In the genomic region with DNA sequence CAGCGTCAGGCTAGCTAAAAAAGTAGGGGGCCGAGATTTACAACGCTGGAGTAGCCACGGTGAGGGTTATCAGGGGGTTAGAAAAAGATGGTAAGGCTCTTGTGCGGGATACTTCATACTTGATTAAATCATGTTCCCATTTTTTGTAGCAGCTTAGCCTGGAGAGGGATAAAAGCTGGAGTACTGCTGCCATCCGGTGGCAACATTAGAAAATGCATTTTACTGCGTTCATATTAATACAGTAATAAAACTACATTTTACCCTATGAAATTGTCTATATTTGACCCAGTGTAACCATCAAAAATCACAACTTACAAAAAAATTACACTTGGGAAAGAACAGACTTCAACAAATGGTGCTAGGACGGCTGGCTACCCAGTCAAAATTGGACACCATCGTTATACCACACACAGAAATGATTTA, we compare ENCODE assay signal across 8 cellular contexts. TPM values are rescaled to one million over a fixed set of nuclear protein-coding genes. Genes with fewer than 3 reads are reported as not detected.
DNase-seq lines count a peak whose midpoint lies in the region; ATAC-seq, FAIRE-seq and TF ChIP-seq lines count a peak whose summit lies in the region.

No MANE protein-coding gene starts in this region.

- no peak overlapping the region for H2BK5ac ChIP-seq in IMR-90 (ENCODE audit: low read depth, low read length, poor library complexity, severe bottlenecking)

- no peaks in the 10 kb centered on the region; the same call in 1 of the 2 replicates for H4K20me1 ChIP-seq in IMR-90 (ENCODE audit: insufficient read depth, low read length)
- no peaks in the 10 kb centered on the region for H4K20me1 ChIP-seq in HepG2 (ENCODE audit: insufficient read depth, low read length)

- peak; percentile 96 for TF ChIP-seq RAD21 in IMR-90 (IDR thresholded peaks at IDR 0.05; ENCODE audit: low read length)
- TF ChIP-seq RAD21 in HepG2 (CRISPR knock-in tag; IDR thresholded peaks at IDR 0.05), result peak; percentile 88

- H2AK9ac ChIP-seq in IMR-90 (replicated peaks; ENCODE audit: low read depth, low read length, poor library complexity), result no peak overlapping the region

- H3K4me1 ChIP-seq in IMR-90 (ENCODE audit: control insufficient read depth, insufficient read depth, low read length) (no peaks in the 10 kb centered on the region), RWPE2 (ENCODE audit: insufficient read depth, poor library complexity, severe bottlenecking) (no peaks in the 10 kb centered on the region), HepG2 (ENCODE audit: insufficient read depth, low read length) (peaks cover 51% of the 10 kb centered on the region), upper lobe of right lung (no peaks in the 10 kb centered on the region)

- H2BK120ac ChIP-seq in IMR-90 (ENCODE audit: low read depth, low read length), result no peak overlapping the region

- no peak overlapping the region for H2AK5ac ChIP-seq in IMR-90 (ENCODE audit: low read depth, low read length)

- H3K14ac ChIP-seq in IMR-90 (replicated peaks; ENCODE audit: low read depth, low read length), result no peak overlapping the region

- no peaks in the 10 kb centered on the region for H3K9me1 ChIP-seq in IMR-90 (ENCODE audit: insufficient read depth, low read length)

- H2AFZ ChIP-seq in IMR-90 (replicated peaks; ENCODE audit: low read length, poor library complexity) (no peak overlapping the region), HepG2 (ENCODE audit: low read length) (no peak overlapping the region)

- H3K18ac ChIP-seq in IMR-90 (ENCODE audit: low read depth, low read length), result no peak overlapping the region

- no peak overlapping the region for H2BK20ac ChIP-seq in IMR-90 (ENCODE audit: low read depth, low read length)

- H3K79me2 ChIP-seq in HepG2 (ENCODE audit: insufficient read depth, low read length), result no peaks in the 10 kb centered on the region

- dilution Hi-C loops in IMR-90 (cut with HindIII; ENCODE audit: low sequenced_read_pairs, unreplicated experiment), result no loop called here

- H3K27me3 ChIP-seq in IMR-90 (ENCODE audit: control insufficient read depth, insufficient read depth, low read length), result no peaks in the 10 kb centered on the region
- H3K27me3 ChIP-seq in RWPE2 (ENCODE audit: insufficient read depth, poor library complexity, severe bottlenecking), result no peaks in the 10 kb centered on the region
- no peaks in the 10 kb centered on the region for H3K27me3 ChIP-seq in HepG2 (ENCODE audit: control insufficient read depth in 1 of 2, insufficient read depth in 2 of 2, low read length in 2 of 2)
- H3K27me3 ChIP-seq in upper lobe of right lung, result no peaks in the 10 kb centered on the region

- TF ChIP-seq CTCF in IMR-90 (conservative IDR thresholded peaks at IDR 0.05; ENCODE audit: low read depth, low read length) (peak; percentile 83), RWPE2 (IDR thresholded peaks at IDR 0.05; ENCODE audit: poor library complexity, severe bottlenecking) (peak; percentile 78), HepG2 (CRISPR knock-in tag; IDR thresholded peaks at IDR 0.05) (peak; percentile 79), upper lobe of right lung (IDR thresholded peaks at IDR 0.05) (peak; percentile 67)

- no peak overlapping the region for H3K4ac ChIP-seq in IMR-90 (ENCODE audit: low read depth, low read length)

- H3K27ac ChIP-seq in IMR-90 (ENCODE audit: insufficient read depth, low read length), result no peak overlapping the region
- H3K27ac ChIP-seq in RWPE2 (ENCODE audit: poor library complexity, severe bottlenecking), result no peak overlapping the region
- peak overlapping the region; percentile 52 for H3K27ac ChIP-seq in HepG2 (ENCODE audit: extremely low read length, insufficient read depth, low read length)
- H3K27ac ChIP-seq in upper lobe of right lung, result no peak overlapping the region

- no peak overlapping the region for H2BK15ac ChIP-seq in IMR-90 (ENCODE audit: low read depth, low read length)

- TF ChIP-seq EP300 in HepG2 (IDR thresholded peaks at IDR 0.05; ENCODE audit: low read depth in 2 of 2, low read length in 2 of 2) (no peak), HepG2 (CRISPR knock-in tag; IDR thresholded peaks at IDR 0.05; ENCODE audit: borderline replicate concordance) (no peak)

- no peak overlapping the region for H3K4me2 ChIP-seq in IMR-90 (ENCODE audit: low read depth, low read length)
- H3K4me2 ChIP-seq in HepG2 (ENCODE audit: low read depth, low read length), result no peak overlapping the region

- H3K36me3 ChIP-seq in IMR-90 (ENCODE audit: control insufficient read depth, insufficient read depth, low read length) (peaks cover 26% of the 10 kb centered on the region), RWPE2 (ENCODE audit: low read depth) (peaks cover 26% of the 10 kb centered on the region), HepG2 (replicated peaks in 1 of 2; ENCODE audit: control insufficient read depth in 1 of 2, insufficient read depth in 2 of 2, low read length in 2 of 2) (peaks cover 13 to 48% of the 10 kb centered on the region in 2 experiments), upper lobe of right lung (peaks cover 52% of the 10 kb centered on the region)

- H3K4me3 ChIP-seq in IMR-90 (ENCODE audit: insufficient read depth, low read depth, low read length) (no peak overlapping the region), RWPE2 (ENCODE audit: severe bottlenecking) (no peak overlapping the region), HepG2 (replicated peaks in 1 of 3; ENCODE audit: insufficient read depth in 1 of 3, low read depth in 2 of 3, low read length in 3 of 3) (no peak overlapping the region), upper lobe of right lung (no peak overlapping the region)

- no peak overlapping the region for H3K9ac ChIP-seq in IMR-90 (ENCODE audit: low read depth, low read length)
- H3K9ac ChIP-seq in HepG2 (ENCODE audit: insufficient read depth, low read depth, low read length), result no peak overlapping the region

- H3K79me1 ChIP-seq in IMR-90 (ENCODE audit: low read depth in 1 of 2, low read length in 2 of 2), result no peaks in the 10 kb centered on the region

- H3K23ac ChIP-seq in IMR-90 (ENCODE audit: low read depth, low read length), result no peak overlapping the region

- BruUV-seq in IMR-90 (replicated peaks; lab: Mats Ljungman, UMichigan) (no TSS peak), HepG2 (replicated peaks; lab: Mats Ljungman, UMichigan) (no TSS peak)

- peak; percentile 56 for DNase-seq in DMS53 treated with DMSO at 0.1 percent for 48 hours (lab: John Stamatoyannopoulos, UW; ENCODE audit: unreplicated experiment)
- DNase-seq in IMR-90, result peak; percentile 59
- no peak for DNase-seq in RWPE2 (ENCODE audit: low spot score)
- DNase-seq in cerebellar cortex (ENCODE audit: low spot score), result peak; percentile 76
- DNase-seq in HepG2 (ENCODE audit: low spot score), result peak; percentile 44
- DNase-seq in upper lobe of right lung, result no peak
- no peak for DNase-seq in posterior vena cava (ENCODE audit: low spot score)

- TF ChIP-seq POLR2A in IMR-90 (IDR thresholded peaks at IDR 0.05; ENCODE audit: low read depth, low read length) (0 out of 2 replicates have a peak, but pooled peaks have one; percentile 40), HepG2 (IDR thresholded peaks at IDR 0.05; ENCODE audit: insufficient read depth in 1 of 2, low read depth in 2 of 2, low read length in 2 of 2) (no peak)

- no peak overlapping the region for H3K56ac ChIP-seq in IMR-90 (ENCODE audit: extremely low read depth, insufficient read depth, low read length)

- intact Hi-C loops in IMR-90 (cut with micrococcal nuclease), result loop anchor here (1.0 to 5.0 kb wide), 4 partner anchors 132 to 319 kb away; a partner anchor contains a TSS
- intact Hi-C loops in HepG2 (cut with micrococcal nuclease; ENCODE audit: unreplicated experiment), result loop anchor here (1.0 kb wide), 2 partner anchors 252 to 271 kb away; no protein-coding TSS in a partner anchor
- intact Hi-C loops in upper lobe of right lung (cut with DNase I), result loop anchor here (5.0 kb wide), 1 partner anchor 272 kb away; no protein-coding TSS in a partner anchor
- intact Hi-C loops in posterior vena cava (cut with DNase I), result no loop called here

- CTCF ChIA-PET in IMR-90 (lab: Yijun Ruan, JAX), result interaction anchor here (0.6 to 1.2 kb wide), 6 partner anchors 9 to 273 kb away, joined by 3 to 6 read pairs (median 3); a partner anchor contains a TSS
- CTCF ChIA-PET in HepG2 (lab: Yijun Ruan, JAX; ENCODE audit: low intra/inter-chr PET ratio, low total read pairs), result interaction anchor here (0.8 to 2.6 kb wide), 4 partner anchors 252 to 320 kb away, joined by 3 to 24 read pairs (median 10); no protein-coding TSS in a partner anchor

- H3K9me3 ChIP-seq in IMR-90 (ENCODE audit: control insufficient read depth, insufficient read depth, low read length), result no peaks in the 10 kb centered on the region
- no peaks in the 10 kb centered on the region for H3K9me3 ChIP-seq in RWPE2 (ENCODE audit: severe bottlenecking)
- no peaks in the 10 kb centered on the region for H3K9me3 ChIP-seq in HepG2 (ENCODE audit: low read length)
- no peaks in the 10 kb centered on the region for H3K9me3 ChIP-seq in upper lobe of right lung

- H4K5ac ChIP-seq in IMR-90 (ENCODE audit: low read depth, low read length), result no peak overlapping the region

- in situ Hi-C loops in IMR-90 (cut with MboI; ENCODE audit: low sequenced_read_pairs) (loop anchor here (5.0 kb wide), 1 partner anchor 267 kb away; no protein-coding TSS in a partner anchor), HepG2 (cut with HindIII; ENCODE audit: extremely low pct_ligation_motif_present, low pct_unique_long_range_greater_than_20kb) (loop anchor here (10.0 kb wide), 1 partner anchor 129 kb away; a partner anchor contains a TSS)

- peak; percentile 71 for FAIRE-seq in HepG2 (lab: Jason Lieb, UNC)

- no peak overlapping the region for H4K8ac ChIP-seq in IMR-90 (ENCODE audit: low read depth in 2 of 2, low read length in 2 of 2)

- ATAC-seq in IMR-90 (ENCODE audit: low read depth) (peak; percentile 96), RWPE2 (ENCODE audit: low read depth) (peak; percentile 70), HepG2 (no peak), upper lobe of right lung (peak; percentile 73), GM18519 (IDR thresholded peaks at IDR 0.05; ENCODE audit: low FRiP score, unreplicated experiment) (no peak)

- WGBS in IMR-90 (ENCODE audit: extremely low coverage in 2 of 2, insufficient read length in 1 of 2), 2 experiments, result no CpG with 5 or more reads among the region's 9 CpGs
- 46% methylated on average over 9 of the region's 9 CpGs for WGBS in HepG2 (ENCODE audit: low lambda C conversion rate)

- POLR2A ChIA-PET in IMR-90 (lab: Charles Lee; ENCODE audit: unreplicated experiment) (no interaction called here), HepG2 (lab: Yijun Ruan, JAX) (interaction anchor here (0.8 to 2.2 kb wide), 5 partner anchors 17 to 291 kb away, joined by 3 to 7 read pairs (median 5); a partner anchor contains a TSS)

- no peak overlapping the region for H4K91ac ChIP-seq in IMR-90 (ENCODE audit: insufficient read depth, low read depth, low read length)

RNA-seq across cellular contexts. Expression of a gene that starts 17.3 kb away (rescaled TPM):
- 30.6 and 31.4 TPM in 2 replicates for total RNA-seq in IMR-90 (2012; rRNA removed)
- 20.2 and 22.1 TPM in 2 replicates for polyA plus RNA-seq in IMR-90 (2012; rRNA removed)
- 9.8 and 12.6 TPM in 2 replicates for polyA plus RNA-seq in IMR-90 (2012; cell fraction: cytosol; rRNA removed)
- 46.8 and 55.0 TPM in 2 replicates for polyA plus RNA-seq in IMR-90 (2012; cell fraction: nucleus; rRNA removed; ENCODE audit: low replicate concordance)
- 45.0 and 45.6 TPM in 2 replicates for total RNA-seq in HepG2 (2016; rRNA removed; fragmentation: Illumina TruSeq; extraction: Trizol)
- 11.4 and 11.5 TPM in 2 replicates for total RNA-seq in HepG2 (2016; cell fraction: cytosol; rRNA removed; fragmentation: Illumina TruSeq; extraction: Trizol; ENCODE audit: low read depth)
- 46.3 and 47.2 TPM in 2 replicates for total RNA-seq in HepG2 (2016; cell fraction: insoluble cytoplasmic fraction; rRNA removed; fragmentation: Illumina TruSeq; extraction: Trizol)
- total RNA-seq in HepG2 (2016; cell fraction: membrane; rRNA removed; fragmentation: Illumina TruSeq; extraction: Trizol), result 25.9 and 29.8 TPM in 2 replicates
- total RNA-seq in HepG2 (2016; cell fraction: nucleus; rRNA removed; fragmentation: Illumina TruSeq; extraction: Trizol), result 46.8 and 51.8 TPM in 2 replicates
- polyA plus RNA-seq in HepG2 (2011; rRNA removed), result 51.6 and 52.9 TPM in 2 replicates
- polyA plus RNA-seq in HepG2 (2011; cell fraction: cytosol; rRNA removed), result 42.4 and 53.0 TPM in 2 replicates
- 68.4 and 69.6 TPM in 2 replicates for polyA plus RNA-seq in HepG2 (2011; cell fraction: nucleus; rRNA removed)
- 36.1 and 41.1 TPM in 2 replicates for polyA plus RNA-seq in HepG2 (2012)
- 6.0 and 7.2 TPM in 2 replicates for polyA plus RNA-seq in HepG2 (2016; cell fraction: cytosol; fragmentation: Illumina TruSeq; extraction: Trizol; ENCODE audit: low read depth)
- polyA plus RNA-seq in HepG2 (2016; cell fraction: insoluble cytoplasmic fraction; fragmentation: Illumina TruSeq; extraction: Trizol; ENCODE audit: low read depth), result 43.9 and 44.1 TPM in 2 replicates
- 16.2 and 17.9 TPM in 2 replicates for polyA plus RNA-seq in HepG2 (2016; cell fraction: membrane; fragmentation: Illumina TruSeq; extraction: Trizol; ENCODE audit: low read depth)
- 85.9 and 93.8 TPM in 2 replicates for polyA plus RNA-seq in HepG2 (2016; cell fraction: nucleus; fragmentation: Illumina TruSeq; extraction: Trizol; ENCODE audit: insufficient read depth, low read depth)
- 74.1 and 168 TPM in 2 replicates for polyA minus RNA-seq in HepG2 (2011; rRNA and poly(A)+ RNA removed; ENCODE audit: low replicate concordance)
- 31.0 and 34.3 TPM in 2 replicates for polyA minus RNA-seq in HepG2 (2011; cell fraction: cytosol; rRNA and poly(A)+ RNA removed)
- 60.8 and 66.2 TPM in 2 replicates for polyA minus RNA-seq in HepG2 (2011; cell fraction: nucleus; rRNA and poly(A)+ RNA removed)
- 21.6 TPM for total RNA-seq in upper lobe of right lung
- total RNA-seq in posterior vena cava, result 10 to 100 TPM; 11.8 to 17.0 TPM

RNA-seq across cellular contexts. Expression of a gene that starts 17.4 kb away (rescaled TPM):
- total RNA-seq in IMR-90 (2012; rRNA removed) (27.2 and 29.4 TPM in 2 replicates), HepG2 (2016; rRNA removed; fragmentation: Illumina TruSeq; extraction: Trizol) (25.7 and 30.9 TPM in 2 replicates), upper lobe of right lung (37.5 TPM), posterior vena cava (10 to 100 TPM; 11.6 to 14.4 TPM)
- polyA plus RNA-seq in IMR-90 (2012; rRNA removed) (17.9 and 20.0 TPM in 2 replicates), HepG2 (2011; rRNA removed) (10.2 and 10.4 TPM in 2 replicates)
- polyA plus RNA-seq in IMR-90 (2012; cell fraction: cytosol; rRNA removed), result 3.7 and 6.5 TPM in 2 replicates
- polyA plus RNA-seq in IMR-90 (2012; cell fraction: nucleus; rRNA removed; ENCODE audit: low replicate concordance), result 1.5 and 12.2 TPM in 2 replicates
- 4.3 and 4.7 TPM in 2 replicates for total RNA-seq in HepG2 (2016; cell fraction: cytosol; rRNA removed; fragmentation: Illumina TruSeq; extraction: Trizol; ENCODE audit: low read depth)
- 25.2 and 33.9 TPM in 2 replicates for total RNA-seq in HepG2 (2016; cell fraction: insoluble cytoplasmic fraction; rRNA removed; fragmentation: Illumina TruSeq; extraction: Trizol)
- 11.4 and 12.1 TPM in 2 replicates for total RNA-seq in HepG2 (2016; cell fraction: membrane; rRNA removed; fragmentation: Illumina TruSeq; extraction: Trizol)
- 17.6 and 18.5 TPM in 2 replicates for total RNA-seq in HepG2 (2016; cell fraction: nucleus; rRNA removed; fragmentation: Illumina TruSeq; extraction: Trizol)
- 6.6 and 10.7 TPM in 2 replicates for polyA plus RNA-seq in HepG2 (2011; cell fraction: cytosol; rRNA removed)
- 3.4 and 4.2 TPM in 2 replicates for polyA plus RNA-seq in HepG2 (2011; cell fraction: nucleus; rRNA removed)
- polyA plus RNA-seq in HepG2 (2012), result 8.2 and 8.8 TPM in 2 replicates
- 3.3 and 3.4 TPM in 2 replicates for polyA plus RNA-seq in HepG2 (2016; cell fraction: cytosol; fragmentation: Illumina TruSeq; extraction: Trizol; ENCODE audit: low read depth)
- polyA plus RNA-seq in HepG2 (2016; cell fraction: insoluble cytoplasmic fraction; fragmentation: Illumina TruSeq; extraction: Trizol; ENCODE audit: low read depth), result 27.7 and 31.2 TPM in 2 replicates
- polyA plus RNA-seq in HepG2 (2016; cell fraction: membrane; fragmentation: Illumina TruSeq; extraction: Trizol; ENCODE audit: low read depth), result 6.7 and 7.0 TPM in 2 replicates
- polyA plus RNA-seq in HepG2 (2016; cell fraction: nucleus; fragmentation: Illumina TruSeq; extraction: Trizol; ENCODE audit: insufficient read depth, low read depth), result 14.7 and 15.9 TPM in 2 replicates
- 2.5 and 4.9 TPM in 2 replicates for polyA minus RNA-seq in HepG2 (2011; rRNA and poly(A)+ RNA removed; ENCODE audit: low replicate concordance)
- 3.3 and 6.6 TPM in 2 replicates for polyA minus RNA-seq in HepG2 (2011; cell fraction: cytosol; rRNA and poly(A)+ RNA removed)
- polyA minus RNA-seq in HepG2 (2011; cell fraction: nucleus; rRNA and poly(A)+ RNA removed), result 10.6 and 13.4 TPM in 2 replicates

Comparison
In these comparisons a context has a peak if more than half of its experiments do, and no peak if none do; other contexts are left out.
1. DNase-seq: peak in DMS53 treated with DMSO at 0.1 percent for 48 hours (single experiment), IMR-90 (single experiment), cerebellar cortex (single experiment) and HepG2 (single experiment); none in RWPE2 (single experiment), upper lobe of right lung (single experiment) and posterior vena cava (single experiment).
2. ATAC-seq: peak in IMR-90 (single experiment), RWPE2 (single experiment) and upper lobe of right lung (single experiment); none in HepG2 (single experiment) and GM18519 (single experiment).
3. intact Hi-C loops: an anchor here in IMR-90 (1.0 to 5.0 kb wide), HepG2 (1.0 kb wide) and upper lobe of right lung (5.0 kb wide); none called in posterior vena cava.
4. Peak in every context shown above with its lines, with median percentiles within 50 percentile points of each other: CTCF ChIP-seq.